ENCODE assay signal across 8 cellular contexts in the genomic region with DNA sequence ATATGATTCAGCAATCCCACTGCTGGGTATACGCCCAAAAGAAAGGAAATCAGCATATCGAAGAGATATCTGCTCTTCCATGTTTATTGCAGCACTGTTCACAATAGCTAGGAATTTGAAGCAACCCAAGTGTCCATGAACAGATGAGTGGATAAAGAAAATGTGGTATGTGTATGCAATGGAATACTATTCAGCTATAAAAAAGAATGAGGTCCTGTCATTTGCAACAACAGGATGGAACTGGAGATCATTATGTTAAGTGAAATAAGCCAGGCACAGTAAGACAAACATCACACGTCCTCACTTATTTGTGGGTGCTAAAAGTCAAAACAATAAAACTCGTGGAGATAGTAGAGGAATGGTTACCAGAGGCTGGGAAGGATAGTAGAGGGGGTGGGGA.
"Had no signal": no experiment of that assay in that cellular context is flagged by ENCODE, and none has a peak within 500 bp of the region (broad histone marks: within the 10 kb centered on the region; RNA-seq: fewer than 3 reads in every experiment).

No MANE protein-coding gene starts in this region.

- H3K4me3 ChIP-seq: GM12878 had no signal

- DNase-seq: GDM1, GF-D8 had no signal

- ATAC-seq: GM12878 had no signal

- FAIRE-seq: G401.6, GM12878, GM12891, GM12892, GM18507, GM19239 had no signal
